8 cellular contexts compared by ENCODE assay signal in genomic region chr17:8631554-8631877, GRCh38. TPM values are rescaled to one million over a fixed set of nuclear protein-coding genes. Genes with fewer than 3 reads are reported as not detected.
DNase-seq lines count a peak whose midpoint lies in the region; ATAC-seq, FAIRE-seq and TF ChIP-seq lines count a peak whose summit lies in the region.

No MANE protein-coding gene starts in this region.

- no TSS peak for BruUV-seq in GM12878 (replicated peaks; lab: Mats Ljungman, UMichigan)

- TF ChIP-seq CTCF in left ventricle myocardium inferior (IDR thresholded peaks at IDR 0.05; ENCODE audit: borderline replicate concordance): no peak
- no peak for TF ChIP-seq CTCF in GM12878 (IDR thresholded peaks at IDR 0.05 in 2 of 3, conservative IDR thresholded peaks at IDR 0.05 in 1 of 3; ENCODE audit: control insufficient read depth in 2 of 3, extremely low read depth in 1 of 3, insufficient read depth in 1 of 3, low read depth in 3 of 3, low read length in 3 of 3)
- TF ChIP-seq CTCF in lung (IDR thresholded peaks at IDR 0.05; ENCODE audit: control extremely low read depth, extremely low read depth): no peak
- TF ChIP-seq CTCF in vagina (IDR thresholded peaks at IDR 0.05): no peak
- no peak for TF ChIP-seq CTCF in GM20000 (IDR thresholded peaks at IDR 0.05; ENCODE audit: extremely low read depth, missing control alignments)

- H3K27me3 ChIP-seq in left ventricle myocardium inferior (ENCODE audit: low read depth): no peaks in the 10 kb centered on the region
- peaks cover 0 to 6% of the 10 kb centered on the region in 2 experiments; a peak in 2 of 4 replicates for H3K27me3 ChIP-seq in GM12878 (replicated peaks in 1 of 2; ENCODE audit: control insufficient read depth in 2 of 2, insufficient read depth in 2 of 2, low read length in 1 of 2)
- no peaks in the 10 kb centered on the region for H3K27me3 ChIP-seq in lung (ENCODE audit: control insufficient read depth, insufficient read depth)
- H3K27me3 ChIP-seq in vagina: no peaks in the 10 kb centered on the region

- H3K4me3 ChIP-seq in left ventricle myocardium inferior: peak overlapping the region; percentile 91
- H3K4me3 ChIP-seq in GM12878: peak overlapping the region; percentile 81
- H3K4me3 ChIP-seq in lung: peak overlapping the region; percentile 50
- peak overlapping the region; percentile 74 to 83 for H3K4me3 ChIP-seq in vagina

- intact Hi-C loops in left ventricle myocardium inferior (cut with micrococcal nuclease): no loop called here
- intact Hi-C loops in left cardiac atrium (cut with DNase I): loop anchor here in 1 of 2 donors (2.0 kb wide), 1 partner anchor 77 kb away; no protein-coding TSS in a partner anchor
- intact Hi-C loops in GM12878 (cut with micrococcal nuclease; ENCODE audit: unreplicated experiment): no loop called here
- intact Hi-C loops in vagina (cut with DNase I): loop anchor here (5.0 kb wide), 1 partner anchor 611 kb away; no protein-coding TSS in a partner anchor

- 2% methylated on average over 13 of the region's 13 CpGs for WGBS in GM12878 (ENCODE audit: insufficient coverage, insufficient replicate concordance, low lambda C conversion rate, missing lambda C conversion rate)
- 2% methylated on average over 13 of the region's 13 CpGs for WGBS in lung, 2 donors

- in situ Hi-C loops in GM12878 (cut with MboI): no loop called here

- no peaks in the 10 kb centered on the region for H3K79me2 ChIP-seq in GM12878 (ENCODE audit: control insufficient read depth, insufficient read depth, low read length)

- H4K20me1 ChIP-seq in GM12878 (ENCODE audit: control insufficient read depth, insufficient read depth): no peaks in the 10 kb centered on the region

- POLR2A ChIA-PET in GM12878 (lab: Charles Lee): no interaction called here

- TF ChIP-seq POLR2A in GM12878 (IDR thresholded peaks at IDR 0.05; ENCODE audit: low read depth, low read length) (no peak), vagina (IDR thresholded peaks at IDR 0.05) (no peak)

- no peak for TF ChIP-seq EP300 in GM12878 (IDR thresholded peaks at IDR 0.05; ENCODE audit: borderline replicate concordance in 1 of 2, control insufficient read depth in 1 of 2, low read depth in 2 of 2, low read length in 2 of 2)

- RAD21 ChIA-PET in GM12878 (lab: Charles Lee; ENCODE audit: unreplicated experiment): no interaction called here

- H3K9ac ChIP-seq in GM12878 (ENCODE audit: control insufficient read depth, insufficient read depth, low read length): no peak overlapping the region

- H3K9me3 ChIP-seq in left ventricle myocardium inferior (replicated peaks) (no peaks in the 10 kb centered on the region), GM12878 (replicated peaks; ENCODE audit: control insufficient read depth, insufficient read depth, low read length) (no peaks in the 10 kb centered on the region), lung (ENCODE audit: control insufficient read depth in 2 of 2, insufficient read depth in 1 of 2, low read length in 1 of 2) (peaks cover 0 to 2% of the 10 kb centered on the region in 2 donors), vagina (no peaks in the 10 kb centered on the region)

- H3K36me3 ChIP-seq in left ventricle myocardium inferior: no peaks in the 10 kb centered on the region
- no peaks in the 10 kb centered on the region for H3K36me3 ChIP-seq in GM12878 (ENCODE audit: control insufficient read depth in 2 of 2, insufficient read depth in 2 of 2, low read length in 1 of 2)
- H3K36me3 ChIP-seq in lung (ENCODE audit: control insufficient read depth in 2 of 2, insufficient read depth in 2 of 2, low read length in 2 of 2): no peaks in the 10 kb centered on the region
- H3K36me3 ChIP-seq in vagina: no peaks in the 10 kb centered on the region

- peaks cover 49% of the 10 kb centered on the region for H3K4me1 ChIP-seq in left ventricle myocardium inferior
- H3K4me1 ChIP-seq in GM12878 (ENCODE audit: control insufficient read depth, insufficient read depth, low read length): no peaks in the 10 kb centered on the region
- H3K4me1 ChIP-seq in lung (ENCODE audit: control insufficient read depth in 2 of 2, insufficient read depth in 2 of 2, low read length in 2 of 2): peaks cover 0 to 8% of the 10 kb centered on the region in 2 donors
- H3K4me1 ChIP-seq in vagina: peaks cover 21% of the 10 kb centered on the region

- no peak for ATAC-seq in left cardiac atrium
- ATAC-seq in GM12878: no peak
- ATAC-seq in lung (ENCODE audit: insufficient read depth, low FRiP score): no peak

- no peak for FAIRE-seq in GM12878 (lab: Jason Lieb, UNC)

- CTCF ChIA-PET in GM12878 (lab: Yijun Ruan, JAX): no interaction called here

- DNase-seq in left ventricle myocardium inferior (no peak), left cardiac atrium (no peak), GM12878 (ENCODE audit: low read depth, low spot score) (no peak), lung (ENCODE audit: low spot score) (no peak), vagina (ENCODE audit: extremely low spot score in 2 of 2) (no peak), medulla oblongata (ENCODE audit: extremely low spot score) (no peak), GM20000 (ENCODE audit: low spot score) (no peak)
- DNase-seq in activated effector memory CD4-positive, alpha-beta T cell treated with Interleukin-2 at 50 U/mL for 16 hours: no peak

- peak overlapping the region; percentile 94 for H3K27ac ChIP-seq in left ventricle myocardium inferior (replicated peaks)
- no peak overlapping the region for H3K27ac ChIP-seq in GM12878 (ENCODE audit: control insufficient read depth, insufficient read depth)
- peak overlapping the region; percentile 70 to 96 for H3K27ac ChIP-seq in lung (ENCODE audit: low read depth in 1 of 2, low read length in 1 of 2)
- peak overlapping the region; percentile 57 for H3K27ac ChIP-seq in vagina

- peak overlapping the region; percentile 95 for H3K4me2 ChIP-seq in GM12878 (ENCODE audit: control insufficient read depth, insufficient read depth)

- SMC1A ChIA-PET in GM12878 (lab: Charles Lee; ENCODE audit: uncharacterized antibody, unreplicated experiment): no interaction called here

- H2AFZ ChIP-seq in GM12878 (ENCODE audit: control insufficient read depth, low read depth, low read length): peak overlapping the region; percentile 90

- no peak for TF ChIP-seq RAD21 in GM12878 (IDR thresholded peaks at IDR 0.05; ENCODE audit: insufficient read depth, low read depth, low read length)

TF ChIP-seq in GM12878, 131 proteins besides CTCF, POLR2A, EP300 and RAD21:
- TF ChIP-seq RAD51 (IDR thresholded peaks at IDR 0.05): no peak
- no peak for TF ChIP-seq NFYA (IDR thresholded peaks at IDR 0.05; ENCODE audit: borderline replicate concordance, low read depth, low read length)
- no peak for TF ChIP-seq NBN (IDR thresholded peaks at IDR 0.05)
- TF ChIP-seq ZNF24 (IDR thresholded peaks at IDR 0.05): peak; percentile 51; the same call in 1 of the 2 replicates
- TF ChIP-seq SMARCA5 (IDR thresholded peaks at IDR 0.05): no peak
- TF ChIP-seq MYB (IDR thresholded peaks at IDR 0.05; ENCODE audit: borderline replicate concordance, low read depth, low read length): no peak
- no peak for TF ChIP-seq BACH1 (IDR thresholded peaks at IDR 0.05; ENCODE audit: borderline replicate concordance)

RNA-seq across cellular contexts. Expression of gene MYH10, which starts 1.0 kb away (rescaled TPM):
- total RNA-seq in left ventricle myocardium inferior (49.7 TPM), left cardiac atrium (10 to 100 TPM; 49.9 to 52.9 TPM), GM12878 (2014; rRNA removed) (0.73 and 1.3 TPM in 2 replicates), GM12878 (2014; rRNA removed; fragmentation: Illumina TruSeq; extraction: Trizol) (0.51 and 0.63 TPM in 2 replicates), GM12878 (2021) (1.3 and 2.6 TPM in 2 replicates), lung (100 to 1,000 TPM in 1 of 2 donors, 10 to 100 TPM in 1; 73.4 to 194 TPM), vagina (34.9 TPM)
- total RNA-seq in GM12878 (2013; cell fraction: nucleolus; rRNA removed): 7.7 and 9.9 TPM in 2 replicates
- 6.7 TPM for polyA plus RNA-seq in GM12878 (2011; ENCODE audit: low read depth)
- polyA plus RNA-seq in GM12878 (2011; rRNA removed) (4.1 and 4.7 TPM in 2 replicates), GM12878 (2014; fragmentation: Illumina TruSeq; extraction: Trizol) (0.78 and 1.3 TPM in 2 replicates), GM12878 (2014; fragmentation: Nextera tagmentation; extraction: Ambion mirVana) (under 1 TPM; 0.33 to 0.55 TPM), GM12878 (2014; rRNA removed) (0.73 and 1.6 TPM in 2 replicates), GM12878 (2016; fragmentation: Nextera tagmentation; extraction: Ambion mirVana) (1 to 10 TPM; 2.7 to 7.1 TPM), lung (10 to 100 TPM in 1 of 2 donors, 1 to 10 TPM in 1; 9.6 to 16.0 TPM)
- 4.0 and 4.8 TPM in 2 replicates for polyA plus RNA-seq in GM12878 (2011; cell fraction: cytosol; rRNA removed)
- polyA plus RNA-seq in GM12878 (2011; cell fraction: nucleus; rRNA removed): 5.7 and 6.5 TPM in 2 replicates
- polyA plus RNA-seq in GM12878 (2012): 8.2 and 8.4 TPM in 2 replicates
- polyA minus RNA-seq in GM12878 (2011; rRNA and poly(A)+ RNA removed): 7.4 and 10.4 TPM in 2 replicates
- 4.7 and 4.8 TPM in 2 replicates for polyA minus RNA-seq in GM12878 (2011; cell fraction: cytosol; rRNA and poly(A)+ RNA removed)
- polyA minus RNA-seq in GM12878 (2011; cell fraction: nucleus; rRNA and poly(A)+ RNA removed): 4.2 and 10.5 TPM in 2 replicates
